ENCODE assay signal across 21 cellular contexts in genomic region chr14:104712881-104713734, GRCh38. TPM values are rescaled to one million over a fixed set of nuclear protein-coding genes. Genes with fewer than 3 reads are reported as not detected.
A peak's percentile ranks its signal among the peaks of the same experiment; 100 is the strongest.
DNase-seq lines count a peak whose midpoint lies in the region; ATAC-seq, FAIRE-seq and TF ChIP-seq lines count a peak whose summit lies in the region.
"Had no signal": no experiment of that assay in that cellular context is flagged by ENCODE, and none has a peak within 500 bp of the region (broad histone marks: within the 10 kb centered on the region; RNA-seq: fewer than 3 reads in every experiment).

No MANE protein-coding gene starts in this region.

- TF ChIP-seq POLR2A in HepG2 (IDR thresholded peaks at IDR 0.05; ENCODE audit: insufficient read depth in 1 of 2, low read depth in 2 of 2, low read length in 2 of 2) = no peak

- H3K9ac ChIP-seq in BLaER1 (peak overlapping the region; percentile 86), HepG2 (ENCODE audit: insufficient read depth, low read depth, low read length) (no peak overlapping the region)

- in situ Hi-C loops in HepG2 (cut with HindIII; ENCODE audit: extremely low pct_ligation_motif_present, low pct_unique_long_range_greater_than_20kb) = no loop called here

- no peak for ATAC-seq in GM18498 (IDR thresholded peaks at IDR 0.05; ENCODE audit: unreplicated experiment)
- ATAC-seq in HepG2 = no peak
- no peak for ATAC-seq in left colon
- ATAC-seq: GM23338 had no signal

- POLR2A ChIA-PET in RWPE1 (lab: Yijun Ruan, JAX; ENCODE audit: low non-redundant PET) (no interaction called here), HepG2 (lab: Yijun Ruan, JAX) (no interaction called here)

- H2AFZ ChIP-seq in HepG2 (ENCODE audit: low read length) = no peak overlapping the region
- H2AFZ ChIP-seq: GM23338 had no signal

- intact Hi-C loops in HepG2 (cut with micrococcal nuclease; ENCODE audit: unreplicated experiment) = no loop called here
- intact Hi-C loops in left colon (cut with DNase I, micrococcal nuclease) = no loop called here

- peaks cover 80% of the 10 kb centered on the region for H3K36me3 ChIP-seq in BLaER1
- H3K36me3 ChIP-seq in HepG2 (replicated peaks in 1 of 2; ENCODE audit: control insufficient read depth in 1 of 2, insufficient read depth in 2 of 2, low read length in 2 of 2) = peaks cover 15 to 29% of the 10 kb centered on the region in 2 experiments; a peak in 3 of 5 replicates

- BruUV-seq in HepG2 (replicated peaks; lab: Mats Ljungman, UMichigan) = no TSS peak

- H3K4me2 ChIP-seq in BLaER1 = peak overlapping the region; percentile 93
- no peak overlapping the region for H3K4me2 ChIP-seq in HepG2 (ENCODE audit: low read depth, low read length)
- H3K4me2 ChIP-seq: GM23338 had no signal

- 96% methylated on average over 29 of the region's 40 CpGs for WGBS in HepG2 (ENCODE audit: low lambda C conversion rate)

- CTCF ChIA-PET in RWPE1 (lab: Yijun Ruan, JAX) = interaction anchor here (1.2 kb wide), 1 partner anchor 10 kb away, joined by 5 read pairs; no protein-coding TSS in a partner anchor
- CTCF ChIA-PET in HepG2 (lab: Yijun Ruan, JAX; ENCODE audit: low intra/inter-chr PET ratio, low total read pairs) = no interaction called here

- no peak for TF ChIP-seq RAD21 in HepG2 (CRISPR knock-in tag; IDR thresholded peaks at IDR 0.05)

- DNase-seq in HL-60 (ENCODE audit: low read depth in 1 of 2, low spot score in 1 of 2) = peak in 1 of 2 experiments; percentile 63
- DNase-seq in MV-4-11 (lab: John Stamatoyannopoulos, UW) = peak; percentile 24
- DNase-seq in RWPE1 (ENCODE audit: low spot score) = no peak
- DNase-seq in HepG2 (ENCODE audit: low spot score) = no peak
- no peak for DNase-seq in NCI-H82 treated with DMSO at 0.1 percent for 48 hours (lab: John Stamatoyannopoulos, UW; ENCODE audit: unreplicated experiment)
- DNase-seq in left colon = no peak
- DNase-seq: C1 segment of cervical spinal cord; Calu3; CD4-positive, alpha-beta memory T cell; COR-L47; DMS53; DMS79 treated with DMSO at 0.1 percent for 48 hours; HFFc6 had no signal

- H3K27ac ChIP-seq in BLaER1 (peak overlapping the region; percentile 92), HL-60 (replicated peaks) (no peak overlapping the region), RWPE1 (peak overlapping the region; percentile 58), HepG2 (ENCODE audit: extremely low read length, insufficient read depth, low read length) (no peak overlapping the region)
- H3K27ac ChIP-seq: 22Rv1 had no signal

- H4K20me1 ChIP-seq in BLaER1 (peaks cover 4% of the 10 kb centered on the region; the same call in 1 of the 2 replicates), HepG2 (ENCODE audit: insufficient read depth, low read length) (no peaks in the 10 kb centered on the region)

- TF ChIP-seq CTCF in HL-60 (IDR thresholded peaks at IDR 0.05; ENCODE audit: insufficient read depth, low read length) = no peak
- no peak for TF ChIP-seq CTCF in RWPE1 (conservative IDR thresholded peaks at IDR 0.05; ENCODE audit: low read depth)
- TF ChIP-seq CTCF in HepG2 (CRISPR knock-in tag; IDR thresholded peaks at IDR 0.05) = no peak

- TF ChIP-seq EP300 in HepG2 (IDR thresholded peaks at IDR 0.05; ENCODE audit: low read depth in 2 of 2, low read length in 2 of 2) (no peak), HepG2 (CRISPR knock-in tag; IDR thresholded peaks at IDR 0.05; ENCODE audit: borderline replicate concordance) (no peak)

- no peaks in the 10 kb centered on the region for H3K79me2 ChIP-seq in HepG2 (ENCODE audit: insufficient read depth, low read length)

- H3K4me1 ChIP-seq in BLaER1 (peaks cover 94% of the 10 kb centered on the region), HepG2 (ENCODE audit: insufficient read depth, low read length) (no peaks in the 10 kb centered on the region)
- H3K4me1 ChIP-seq: HAP-1 had no signal

- H3K4me3 ChIP-seq in BLaER1 (peak overlapping the region; percentile 68), HL-60 (replicated peaks; ENCODE audit: insufficient read depth, low read length) (peak overlapping the region; percentile 8; the same call in 1 of the 2 replicates), HepG2 (replicated peaks in 1 of 3; ENCODE audit: insufficient read depth in 1 of 3, low read depth in 2 of 3, low read length in 3 of 3) (no peak overlapping the region)
- H3K4me3 ChIP-seq: GM23338, HAP-1 had no signal

- H3K9me3 ChIP-seq in BLaER1 = no peaks in the 10 kb centered on the region
- no peaks in the 10 kb centered on the region for H3K9me3 ChIP-seq in HepG2 (ENCODE audit: low read length)
- H3K9me3 ChIP-seq: HAP-1 had no signal

- no peak for FAIRE-seq in HepG2 (lab: Jason Lieb, UNC)
- FAIRE-seq: A204.1, GM12892, GM19239 had no signal

- H3K27me3 ChIP-seq in BLaER1 (no peaks in the 10 kb centered on the region), HL-60 (ENCODE audit: insufficient read depth, poor library complexity, severe bottlenecking) (no peaks in the 10 kb centered on the region), HepG2 (ENCODE audit: control insufficient read depth in 1 of 2, insufficient read depth in 2 of 2, low read length in 2 of 2) (no peaks in the 10 kb centered on the region)

RNA-seq across cellular contexts. Expression of gene ADSS1, which starts 10.9 kb away (rescaled TPM):
- 0.98 and 1.0 TPM in 2 replicates for total RNA-seq in HepG2 (2016; rRNA removed; fragmentation: Illumina TruSeq; extraction: Trizol)
- 0.81 and 1.1 TPM in 2 replicates for total RNA-seq in HepG2 (2016; cell fraction: cytosol; rRNA removed; fragmentation: Illumina TruSeq; extraction: Trizol; ENCODE audit: low read depth)
- total RNA-seq in HepG2 (2016; cell fraction: insoluble cytoplasmic fraction; rRNA removed; fragmentation: Illumina TruSeq; extraction: Trizol) = 0.56 and 1.3 TPM in 2 replicates
- 1.6 and 1.9 TPM in 2 replicates for total RNA-seq in HepG2 (2016; cell fraction: membrane; rRNA removed; fragmentation: Illumina TruSeq; extraction: Trizol)
- 1.3 and 1.5 TPM in 2 replicates for total RNA-seq in HepG2 (2016; cell fraction: nucleus; rRNA removed; fragmentation: Illumina TruSeq; extraction: Trizol)
- 36.7 and 45.2 TPM in 2 replicates for polyA plus RNA-seq in HepG2 (2011; rRNA removed)
- 20.7 and 22.4 TPM in 2 replicates for polyA plus RNA-seq in HepG2 (2011; cell fraction: cytosol; rRNA removed)
- polyA plus RNA-seq in HepG2 (2011; cell fraction: nucleus; rRNA removed) = 219 and 230 TPM in 2 replicates
- 37.3 and 46.9 TPM in 2 replicates for polyA plus RNA-seq in HepG2 (2012)
- polyA plus RNA-seq in HepG2 (2016; cell fraction: cytosol; fragmentation: Illumina TruSeq; extraction: Trizol; ENCODE audit: low read depth) = 0.70 and 1.5 TPM in 2 replicates
- 1.3 and 2.2 TPM in 2 replicates for polyA plus RNA-seq in HepG2 (2016; cell fraction: insoluble cytoplasmic fraction; fragmentation: Illumina TruSeq; extraction: Trizol; ENCODE audit: low read depth)
- polyA plus RNA-seq in HepG2 (2016; cell fraction: membrane; fragmentation: Illumina TruSeq; extraction: Trizol; ENCODE audit: low read depth) = 1.5 and 2.0 TPM in 2 replicates
- 3.7 and 4.4 TPM in 2 replicates for polyA plus RNA-seq in HepG2 (2016; cell fraction: nucleus; fragmentation: Illumina TruSeq; extraction: Trizol; ENCODE audit: insufficient read depth, low read depth)
- 12.3 and 14.1 TPM in 2 replicates for polyA minus RNA-seq in HepG2 (2011; rRNA and poly(A)+ RNA removed; ENCODE audit: low replicate concordance)
- 6.8 and 7.6 TPM in 2 replicates for polyA minus RNA-seq in HepG2 (2011; cell fraction: cytosol; rRNA and poly(A)+ RNA removed)
- polyA minus RNA-seq in HepG2 (2011; cell fraction: nucleus; rRNA and poly(A)+ RNA removed) = 30.6 and 31.2 TPM in 2 replicates
- 1 to 10 TPM; 3.3 to 4.4 TPM for total RNA-seq in left colon

RNA-seq across cellular contexts. Expression of gene INF2, which starts 23.7 kb away (rescaled TPM):
- total RNA-seq in HepG2 (2016; rRNA removed; fragmentation: Illumina TruSeq; extraction: Trizol) = 16.4 and 18.1 TPM in 2 replicates
- total RNA-seq in HepG2 (2016; cell fraction: cytosol; rRNA removed; fragmentation: Illumina TruSeq; extraction: Trizol; ENCODE audit: low read depth) = 11.2 and 14.6 TPM in 2 replicates
- total RNA-seq in HepG2 (2016; cell fraction: insoluble cytoplasmic fraction; rRNA removed; fragmentation: Illumina TruSeq; extraction: Trizol) = 17.0 and 18.3 TPM in 2 replicates
- total RNA-seq in HepG2 (2016; cell fraction: membrane; rRNA removed; fragmentation: Illumina TruSeq; extraction: Trizol) = 23.4 and 24.7 TPM in 2 replicates
- total RNA-seq in HepG2 (2016; cell fraction: nucleus; rRNA removed; fragmentation: Illumina TruSeq; extraction: Trizol) = 17.7 and 25.0 TPM in 2 replicates
- 26.4 and 33.4 TPM in 2 replicates for polyA plus RNA-seq in HepG2 (2011; rRNA removed)
- 14.8 and 26.4 TPM in 2 replicates for polyA plus RNA-seq in HepG2 (2011; cell fraction: cytosol; rRNA removed)
- 229 and 296 TPM in 2 replicates for polyA plus RNA-seq in HepG2 (2011; cell fraction: nucleus; rRNA removed)
- polyA plus RNA-seq in HepG2 (2012) = 28.4 and 33.9 TPM in 2 replicates
- 13.6 and 14.2 TPM in 2 replicates for polyA plus RNA-seq in HepG2 (2016; cell fraction: cytosol; fragmentation: Illumina TruSeq; extraction: Trizol; ENCODE audit: low read depth)
- 20.2 and 25.5 TPM in 2 replicates for polyA plus RNA-seq in HepG2 (2016; cell fraction: insoluble cytoplasmic fraction; fragmentation: Illumina TruSeq; extraction: Trizol; ENCODE audit: low read depth)
- polyA plus RNA-seq in HepG2 (2016; cell fraction: membrane; fragmentation: Illumina TruSeq; extraction: Trizol; ENCODE audit: low read depth) = 17.5 and 20.7 TPM in 2 replicates
- polyA plus RNA-seq in HepG2 (2016; cell fraction: nucleus; fragmentation: Illumina TruSeq; extraction: Trizol; ENCODE audit: insufficient read depth, low read depth) = 61.5 and 67.7 TPM in 2 replicates
- polyA minus RNA-seq in HepG2 (2011; rRNA and poly(A)+ RNA removed; ENCODE audit: low replicate concordance) = 34.0 and 46.7 TPM in 2 replicates
- 23.8 and 25.1 TPM in 2 replicates for polyA minus RNA-seq in HepG2 (2011; cell fraction: cytosol; rRNA and poly(A)+ RNA removed)
- polyA minus RNA-seq in HepG2 (2011; cell fraction: nucleus; rRNA and poly(A)+ RNA removed) = 29.2 and 32.3 TPM in 2 replicates
- total RNA-seq in left colon = 100 to 1,000 TPM; 187 to 203 TPM

RNA-seq across cellular contexts. Expression of gene SIVA1, which starts 39.8 kb away (rescaled TPM):
- 153 and 186 TPM in 2 replicates for total RNA-seq in HepG2 (2016; rRNA removed; fragmentation: Illumina TruSeq; extraction: Trizol)
- total RNA-seq in HepG2 (2016; cell fraction: cytosol; rRNA removed; fragmentation: Illumina TruSeq; extraction: Trizol; ENCODE audit: low read depth) = 171 and 229 TPM in 2 replicates
- 166 and 191 TPM in 2 replicates for total RNA-seq in HepG2 (2016; cell fraction: insoluble cytoplasmic fraction; rRNA removed; fragmentation: Illumina TruSeq; extraction: Trizol)
- 186 and 219 TPM in 2 replicates for total RNA-seq in HepG2 (2016; cell fraction: membrane; rRNA removed; fragmentation: Illumina TruSeq; extraction: Trizol)
- 86.2 and 101 TPM in 2 replicates for total RNA-seq in HepG2 (2016; cell fraction: nucleus; rRNA removed; fragmentation: Illumina TruSeq; extraction: Trizol)
- 123 and 142 TPM in 2 replicates for polyA plus RNA-seq in HepG2 (2011; rRNA removed)
- 108 and 239 TPM in 2 replicates for polyA plus RNA-seq in HepG2 (2011; cell fraction: cytosol; rRNA removed)
- polyA plus RNA-seq in HepG2 (2011; cell fraction: nucleus; rRNA removed) = 125 and 162 TPM in 2 replicates
- polyA plus RNA-seq in HepG2 (2012) = 61.3 and 68.1 TPM in 2 replicates
- polyA plus RNA-seq in HepG2 (2016; cell fraction: cytosol; fragmentation: Illumina TruSeq; extraction: Trizol; ENCODE audit: low read depth) = 162 and 202 TPM in 2 replicates
- 128 and 130 TPM in 2 replicates for polyA plus RNA-seq in HepG2 (2016; cell fraction: insoluble cytoplasmic fraction; fragmentation: Illumina TruSeq; extraction: Trizol; ENCODE audit: low read depth)
- polyA plus RNA-seq in HepG2 (2016; cell fraction: membrane; fragmentation: Illumina TruSeq; extraction: Trizol; ENCODE audit: low read depth) = 134 and 168 TPM in 2 replicates
- 129 and 133 TPM in 2 replicates for polyA plus RNA-seq in HepG2 (2016; cell fraction: nucleus; fragmentation: Illumina TruSeq; extraction: Trizol; ENCODE audit: insufficient read depth, low read depth)
- polyA minus RNA-seq in HepG2 (2011; rRNA and poly(A)+ RNA removed; ENCODE audit: low replicate concordance) = 49.5 and 64.5 TPM in 2 replicates
- polyA minus RNA-seq in HepG2 (2011; cell fraction: cytosol; rRNA and poly(A)+ RNA removed) = 22.7 and 31.5 TPM in 2 replicates
- 17.3 and 18.4 TPM in 2 replicates for polyA minus RNA-seq in HepG2 (2011; cell fraction: nucleus; rRNA and poly(A)+ RNA removed)
- 10 to 100 TPM; 53.2 to 59.3 TPM for total RNA-seq in left colon

Comparison
In these comparisons a context has a peak if more than half of its experiments do, and no peak if none do; other contexts are left out.
1. H3K27ac ChIP-seq: peak in BLaER1 (single experiment) and RWPE1 (single experiment); none in HL-60 (single experiment) and HepG2 (single experiment).
2. H3K4me3 ChIP-seq: peak in BLaER1 (single experiment) and HL-60 (single experiment); none in HepG2 (0 of 3).
3. RNA of gene INF2, which starts 23.7 kb away (total RNA-seq): 187 to 203 TPM in left colon; 11.2 to 25.0 TPM in HepG2; every median in the first group is over 4 times any median in the second.